Comparison of ENCODE assay signal across 19 cellular contexts in the genomic region with DNA sequence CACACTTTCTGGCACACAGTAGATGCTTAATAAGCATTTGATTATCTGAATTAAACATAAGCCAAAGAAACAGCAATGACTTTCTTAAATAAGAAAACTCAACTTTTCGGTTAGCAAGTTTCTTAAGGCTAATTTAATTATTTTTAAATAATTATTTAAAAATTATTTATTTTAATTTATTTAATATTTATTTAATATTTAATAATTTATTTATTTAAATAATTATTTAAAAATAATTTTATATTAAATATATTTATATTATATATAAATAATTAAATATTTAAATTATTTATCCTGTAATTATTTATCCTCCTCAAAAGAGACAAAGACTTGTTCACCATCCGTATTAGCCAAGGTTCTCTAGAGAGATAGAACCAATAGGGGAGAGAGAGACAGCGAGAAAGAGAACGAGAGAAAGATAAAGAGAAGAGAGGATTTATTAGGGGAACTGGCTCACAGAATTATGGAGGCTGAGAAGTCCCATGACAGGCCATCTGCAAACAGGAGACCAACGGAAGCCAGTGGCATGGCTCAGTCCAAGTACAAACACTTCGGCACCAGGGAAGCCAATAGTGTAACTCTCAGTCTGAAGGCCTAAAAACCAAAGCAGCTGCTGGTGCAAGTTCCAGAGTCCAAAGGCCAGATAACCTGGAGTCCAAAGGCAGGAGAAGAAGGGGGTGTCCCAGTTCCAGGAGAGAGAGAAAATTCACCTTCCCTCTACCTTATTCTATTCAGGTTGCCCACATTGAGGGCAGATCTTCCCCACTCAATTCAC.
"Had no signal": no experiment of that assay in that cellular context is flagged by ENCODE, and none has a peak within 500 bp of the region (broad histone marks: within the 10 kb centered on the region; RNA-seq: fewer than 3 reads in every experiment).

No MANE protein-coding gene starts in this region.

- H3K4me3 Mint-ChIP-seq: activated CD4-positive, alpha-beta memory T cell treated with anti-CD3 and anti-CD28 coated beads for 36 hours; activated naive CD4-positive, alpha-beta T cell treated with anti-CD3 and anti-CD28 coated beads for 36 hours; brain; dendritic cell treated with granulocyte-macrophage colony-stimulating factor and Interleukin-4, amounts not matched to agents 40 ng/mL and 50 ng/mL, for 4 days; natural killer cell treated with Interleukin-12 subunit alpha and Interleukin-12 subunit beta and Interleukin-15 and Interleukin-18, amount 100 ng/mL, for 72 hours had no signal

- DNase-seq: activated CD4-positive, alpha-beta memory T cell treated with anti-CD3 and anti-CD28 coated beads for 36 hours; activated CD4-positive, alpha-beta T cell treated with anti-CD3 and anti-CD28 coated beads for 48 hours; activated effector memory CD4-positive, alpha-beta T cell treated with Interleukin-2 at 50 U/mL for 16 hours; activated naive CD4-positive, alpha-beta T cell treated with anti-CD3 and anti-CD28 coated beads for 36 hours; activated T-cell treated with anti-CD3 and anti-CD28 coated beads, Interleukin-2, amount 50 U/mL, for 48 hours; anterior cingulate cortex; effector memory CD4-positive, alpha-beta T cell; foreskin keratinocyte; left lung; mammary epithelial cell; spleen; stimulated activated CD4-positive, alpha-beta T cell treated with anti-CD3 and anti-CD28 coated beads, Interleukin-4, amount 100 ng/mL, for 1 hour; stimulated activated naive CD8-positive, alpha-beta T cell treated with anti-CD3 and anti-CD28 coated beads, Interleukin-15, Interleukin-2, amounts not matched to agents 100 U/mL and 50 U/mL, for 24 hours; T-helper 2 cell; upper lobe of left lung had no signal

- ATAC-seq: foreskin keratinocyte; left lung; natural killer cell treated with Interleukin-12 subunit alpha and Interleukin-12 subunit beta and Interleukin-15 and Interleukin-18, amount 100 ng/mL, for 72 hours; stimulated activated naive CD8-positive, alpha-beta T cell treated with anti-CD3 and anti-CD28 coated beads, Interleukin-15, Interleukin-2, amounts not matched to agents 100 U/mL and 50 U/mL, for 24 hours had no signal

- H3K27me3 Mint-ChIP-seq: activated CD4-positive, alpha-beta memory T cell treated with anti-CD3 and anti-CD28 coated beads for 36 hours; brain; dendritic cell treated with granulocyte-macrophage colony-stimulating factor and Interleukin-4, amounts not matched to agents 40 ng/mL and 50 ng/mL, for 4 days had no signal

- H3K27ac ChIP-seq: foreskin keratinocyte, left lung, prostate gland, spleen, upper lobe of left lung had no signal

- H3K27ac Mint-ChIP-seq: activated CD4-positive, alpha-beta memory T cell treated with anti-CD3 and anti-CD28 coated beads for 36 hours; activated naive CD4-positive, alpha-beta T cell treated with anti-CD3 and anti-CD28 coated beads for 36 hours; dendritic cell treated with granulocyte-macrophage colony-stimulating factor and Interleukin-4, amounts not matched to agents 40 ng/mL and 50 ng/mL, for 4 days; natural killer cell treated with Interleukin-12 subunit alpha and Interleukin-12 subunit beta and Interleukin-15 and Interleukin-18, amount 100 ng/mL, for 72 hours had no signal
